8 cellular contexts compared by ENCODE assay signal in the genomic region with DNA sequence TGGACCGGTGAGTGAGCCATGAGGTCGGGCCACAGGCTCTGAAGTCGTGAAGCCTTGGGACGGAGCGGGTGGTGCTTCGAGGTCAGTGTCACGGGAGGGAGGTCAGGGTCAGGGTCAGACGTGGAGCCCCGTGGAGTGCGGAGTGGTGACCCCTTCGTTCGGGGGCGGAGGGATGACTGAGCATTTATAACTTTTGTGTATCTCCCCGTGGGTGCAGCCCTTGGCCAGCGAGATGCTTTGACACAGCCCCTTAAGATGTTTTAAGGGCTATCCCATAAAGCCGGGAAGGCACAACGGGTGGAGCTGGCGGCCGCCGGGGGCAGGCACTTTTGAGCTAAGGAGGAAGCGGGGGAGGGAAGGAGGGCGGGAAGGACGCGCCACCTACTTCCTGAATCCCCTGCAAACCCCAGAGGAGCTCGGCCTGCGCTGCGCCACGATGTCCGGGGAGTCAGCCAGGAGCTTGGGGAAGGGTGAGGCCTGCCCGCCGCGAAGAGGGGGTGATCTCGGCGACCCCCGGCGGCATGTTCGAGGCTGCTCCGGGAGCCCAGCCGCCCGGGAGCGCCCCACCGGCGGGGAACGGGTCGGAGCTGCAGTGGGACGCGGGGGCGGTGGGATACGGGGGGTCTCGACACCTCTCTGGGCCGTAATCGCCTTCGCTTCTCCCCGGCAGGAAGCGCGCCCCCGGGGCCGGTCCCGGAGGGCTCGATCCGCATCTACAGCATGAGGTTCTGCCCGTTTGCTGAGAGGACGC. TPM values are rescaled to one million over a fixed set of nuclear protein-coding genes. Genes with fewer than 3 reads are reported as not detected.
A peak's percentile ranks its signal among the peaks of the same experiment; 100 is the strongest.
DNase-seq lines count a peak whose midpoint lies in the region; ATAC-seq lines count a peak whose summit lies in the region.

TSS of gene GSTO1 (plus strand) at position 400 of the 751 bp plus-strand sequence. CDS start at position 437, 37 bp downstream.

- H3K27me3 Mint-ChIP-seq in activated naive CD4-positive, alpha-beta T cell treated with anti-CD3 and anti-CD28 coated beads, Interleukin-2, amount 50 U/mL, for 24 hours = no peaks in the 10 kb centered on the region

- peaks cover 16% of the 10 kb centered on the region for H3K36me3 Mint-ChIP-seq in activated naive CD4-positive, alpha-beta T cell treated with anti-CD3 and anti-CD28 coated beads, Interleukin-2, amount 50 U/mL, for 24 hours

- peaks cover 4% of the 10 kb centered on the region for H3K27me3 ChIP-seq in neuron (ENCODE audit: insufficient read depth, low read length)

- H3K36me3 ChIP-seq in neuron (ENCODE audit: insufficient read depth, low read length) (peaks cover 14% of the 10 kb centered on the region), urinary bladder (ENCODE audit: insufficient read depth) (no peaks in the 10 kb centered on the region)

- H3K9me3 Mint-ChIP-seq in activated naive CD4-positive, alpha-beta T cell treated with anti-CD3 and anti-CD28 coated beads, Interleukin-2, amount 50 U/mL, for 24 hours = no peaks in the 10 kb centered on the region

- H2AFZ ChIP-seq in neuron (ENCODE audit: low read depth, low read length) = peak within 1 kb of the TSS; percentile 83

- no peaks in the 10 kb centered on the region for H3K9me3 ChIP-seq in neuron (ENCODE audit: low read length)

- under 1% methylated on average over 63 of the region's 63 CpGs for WGBS in urinary bladder

- H3K4me3 Mint-ChIP-seq in activated naive CD4-positive, alpha-beta T cell treated with anti-CD3 and anti-CD28 coated beads, Interleukin-2, amount 50 U/mL, for 24 hours = peak within 1 kb of the TSS; percentile 95

- H3K27ac Mint-ChIP-seq in activated naive CD4-positive, alpha-beta T cell treated with anti-CD3 and anti-CD28 coated beads, Interleukin-2, amount 50 U/mL, for 24 hours = peak within 1 kb of the TSS; percentile 98

- ATAC-seq in GM19372 (IDR thresholded peaks at IDR 0.05; ENCODE audit: low read depth, unreplicated experiment) = peak; percentile 81
- ATAC-seq in HG03521 (IDR thresholded peaks at IDR 0.05; ENCODE audit: unreplicated experiment) = peak; percentile 79

- H3K4me3 ChIP-seq in neuron (ENCODE audit: low read length) = peak within 1 kb of the TSS; percentile 77
- H3K4me3 ChIP-seq in urinary bladder (ENCODE audit: low read depth, low read length) = peak within 1 kb of the TSS; percentile 93

- H3K27ac ChIP-seq in urinary bladder (ENCODE audit: low read depth) = peak within 1 kb of the TSS; percentile 98

- H3K4me1 ChIP-seq in neuron (ENCODE audit: insufficient read depth, low read length) = peaks cover 15% of the 10 kb centered on the region
- H3K4me1 ChIP-seq in urinary bladder (ENCODE audit: insufficient read depth) = no peaks in the 10 kb centered on the region

- H3K4me1 Mint-ChIP-seq in activated naive CD4-positive, alpha-beta T cell treated with anti-CD3 and anti-CD28 coated beads, Interleukin-2, amount 50 U/mL, for 24 hours = peaks cover 56% of the 10 kb centered on the region

- peak; percentile 87 for DNase-seq in CD1c-positive myeloid dendritic cell (ENCODE audit: extremely low spot score)
- peak; percentile 68 for DNase-seq in SK-N-DZ (ENCODE audit: low spot score)
- DNase-seq in germinal center (ENCODE audit: low spot score) = peak; percentile 65

RNA-seq across cellular contexts. Expression of gene GSTO1, which starts in this region (rescaled TPM):
- polyA plus RNA-seq in SK-N-DZ (2014; cell fraction: cytosol; rRNA removed) = 106 and 127 TPM in 2 replicates
- 50.7 and 62.1 TPM in 2 replicates for polyA plus RNA-seq in SK-N-DZ (2014; cell fraction: nucleus; rRNA removed)
- 50.0 TPM for total RNA-seq in urinary bladder
- polyA plus RNA-seq in urinary bladder = 114 TPM

Comparison
In these comparisons a context has a peak if more than half of its experiments do, and no peak if none do; other contexts are left out.
1. Peak in every context shown above with its lines: DNase-seq, ATAC-seq, H3K4me3 ChIP-seq and H3K27ac ChIP-seq.